ENCODE assay signal across 15 cellular contexts in the genomic region with DNA sequence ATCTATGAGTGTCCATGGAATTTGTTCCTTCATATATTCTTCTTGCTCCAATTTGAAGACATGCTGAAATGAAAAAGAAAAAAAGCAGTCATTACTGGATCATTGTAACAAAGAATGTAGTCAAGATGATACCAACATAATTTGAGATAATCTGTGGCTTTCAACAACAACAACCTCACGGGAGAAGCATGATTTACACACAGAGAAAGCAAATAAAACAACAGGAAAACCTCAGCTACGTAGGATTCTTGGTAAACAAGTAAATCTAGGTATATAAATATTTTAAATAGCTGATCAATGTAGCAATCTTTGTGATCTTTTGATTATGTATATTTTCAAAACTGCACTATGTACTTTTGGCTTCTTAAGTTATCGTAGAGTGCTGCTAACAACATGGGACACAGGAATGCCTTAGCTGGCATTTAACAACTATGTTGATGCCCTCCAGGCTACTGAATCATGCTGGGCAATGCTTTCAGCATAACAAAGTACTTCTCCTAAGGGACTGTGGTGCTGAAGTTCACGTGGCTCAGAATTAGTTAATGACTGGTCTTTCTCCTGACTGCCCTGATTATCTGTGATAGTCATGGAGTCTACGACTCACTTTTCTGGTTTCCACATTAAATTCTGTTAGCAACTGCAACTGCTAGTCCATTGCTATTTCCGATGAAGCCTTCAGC.
DNase-seq lines count a peak whose midpoint lies in the region; ATAC-seq and TF ChIP-seq lines count a peak whose summit lies in the region.
"Had no signal": no experiment of that assay in that cellular context is flagged by ENCODE, and none has a peak within 500 bp of the region (broad histone marks: within the 10 kb centered on the region; RNA-seq: fewer than 3 reads in every experiment).

No MANE protein-coding gene starts in this region.

- TF ChIP-seq POLR2A in gastrocnemius medialis (IDR thresholded peaks at IDR 0.05): no peak

- no peaks in the 10 kb centered on the region for H3K9me3 ChIP-seq in gastrocnemius medialis
- H3K9me3 ChIP-seq in aorta (ENCODE audit: control insufficient read depth, low read length): no peaks in the 10 kb centered on the region
- H3K9me3 ChIP-seq: esophagus muscularis mucosa, right lobe of liver had no signal

- intact Hi-C loops in gastrocnemius medialis (cut with DNase I; ENCODE audit: low total_unique reads) (no loop called here), aorta (cut with DNase I) (no loop called here)

- CTCF ChIA-PET in RWPE1 (lab: Yijun Ruan, JAX): interaction anchor here (0.5 kb wide), 1 partner anchor 122 kb away, joined by 3 read pairs; no protein-coding TSS in a partner anchor

- H3K4me1 ChIP-seq in gastrocnemius medialis (peaks cover 25% of the 10 kb centered on the region in 2 donors), aorta (ENCODE audit: control insufficient read depth in 1 of 2, insufficient read depth in 2 of 2, low read length in 2 of 2) (no peaks in the 10 kb centered on the region)
- H3K4me1 ChIP-seq: esophagus muscularis mucosa, right lobe of liver had no signal

- H3K27me3 ChIP-seq in gastrocnemius medialis (no peaks in the 10 kb centered on the region), aorta (ENCODE audit: control insufficient read depth in 1 of 2, insufficient read depth in 2 of 2, low read length in 1 of 2) (no peaks in the 10 kb centered on the region)
- H3K27me3 ChIP-seq: esophagus muscularis mucosa, right lobe of liver had no signal

- in situ Hi-C loops in gastrocnemius medialis (cut with MboI; ENCODE audit: low sequenced_read_pairs in 4 of 4): no loop called here

- H3K36me3 ChIP-seq in gastrocnemius medialis: peaks cover 0 to 15% of the 10 kb centered on the region in 2 donors
- peaks cover 0 to 5% of the 10 kb centered on the region in 2 donors for H3K36me3 ChIP-seq in aorta (ENCODE audit: control insufficient read depth in 1 of 2, insufficient read depth in 2 of 2, low read length in 1 of 2)
- H3K36me3 ChIP-seq: right lobe of liver had no signal

- ATAC-seq in gastrocnemius medialis (peak; percentile 50 to 80), aorta (ENCODE audit: low FRiP score) (no peak), HG02884 (IDR thresholded peaks at IDR 0.05; ENCODE audit: unreplicated experiment) (no peak)
- ATAC-seq: right lobe of liver, T-helper 17 cell had no signal

- H3K27ac ChIP-seq in RWPE1: no peak overlapping the region
- H3K27ac ChIP-seq in gastrocnemius medialis: peak overlapping the region; percentile 9 to 68 (median 32)
- H3K27ac ChIP-seq in aorta (ENCODE audit: low read depth in 1 of 2, low read length in 2 of 2): no peak overlapping the region
- H3K27ac ChIP-seq: 22Rv1, esophagus muscularis mucosa, right lobe of liver had no signal

- WGBS in aorta, 2 donors: 70 to 76% methylated on average over 6 of the region's 6 CpGs

- peak; percentile 14 for DNase-seq in SIG-M5 treated with dmso at 0.1 percent for 504 hours (lab: John Stamatoyannopoulos, UW; ENCODE audit: unreplicated experiment)
- no peak for DNase-seq in SIG-M5 (lab: John Stamatoyannopoulos, UW)
- DNase-seq in RWPE1 (ENCODE audit: low spot score): peak; percentile 64
- peak; percentile 23 for DNase-seq in fibroblast of villous mesenchyme (ENCODE audit: low read depth)
- no peak for DNase-seq in gastrocnemius medialis
- DNase-seq in effector CD4-positive, alpha-beta T cell: no peak
- DNase-seq in aorta: no peak
- DNase-seq: midbrain, NCI-H1048, NCI-H774, right lobe of liver, T-helper 17 cell had no signal

- no peak for TF ChIP-seq CTCF in RWPE1 (conservative IDR thresholded peaks at IDR 0.05; ENCODE audit: low read depth)
- TF ChIP-seq CTCF in fibroblast of villous mesenchyme (IDR thresholded peaks at IDR 0.05; ENCODE audit: insufficient read depth, low read depth, low read length): no peak
- no peak for TF ChIP-seq CTCF in gastrocnemius medialis (IDR thresholded peaks at IDR 0.05 in 4 of 5, conservative IDR thresholded peaks at IDR 0.05 in 1 of 5)

- no peak overlapping the region for H3K4me3 ChIP-seq in fibroblast of villous mesenchyme (ENCODE audit: low read depth, low read length)
- H3K4me3 ChIP-seq in gastrocnemius medialis: no peak overlapping the region
- H3K4me3 ChIP-seq in aorta (ENCODE audit: low read length in 2 of 2): no peak overlapping the region
- H3K4me3 ChIP-seq: esophagus muscularis mucosa, right lobe of liver had no signal

- POLR2A ChIA-PET in RWPE1 (lab: Yijun Ruan, JAX; ENCODE audit: low non-redundant PET): no interaction called here

Comparison
In these comparisons a context has a peak if more than half of its experiments do, and no peak if none do; other contexts are left out.
1. DNase-seq: peak in SIG-M5 treated with dmso at 0.1 percent for 504 hours (single experiment), RWPE1 (single experiment) and fibroblast of villous mesenchyme (single experiment); none in SIG-M5 (single experiment), gastrocnemius medialis (0 of 2), effector CD4-positive, alpha-beta T cell (single experiment) and aorta (0 of 2).
2. H3K27ac ChIP-seq: peak in gastrocnemius medialis (4 of 4); none in RWPE1 (single experiment) and aorta (0 of 2).
3. ATAC-seq: peak in gastrocnemius medialis (2 of 2); none in aorta (single experiment) and HG02884 (single experiment).